In the genomic region with DNA sequence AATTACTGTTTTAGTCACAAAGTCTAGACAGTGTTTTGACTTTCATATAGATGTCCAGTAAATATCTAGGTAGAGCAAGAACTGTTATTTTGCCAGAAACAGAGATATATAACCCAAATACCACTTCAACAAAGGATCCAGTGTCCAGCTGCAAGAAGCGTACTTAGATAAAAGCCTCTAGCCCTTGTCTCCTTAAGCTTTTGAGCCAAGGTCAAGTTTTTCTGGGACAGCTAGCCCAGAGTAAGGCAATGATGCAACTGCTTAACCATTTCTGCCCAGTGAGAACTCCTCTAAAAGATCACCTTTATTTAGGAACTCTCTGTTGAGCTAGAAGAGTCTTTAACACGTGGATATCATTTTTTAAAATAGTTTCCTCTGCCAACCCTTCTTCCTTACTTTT, we compare ENCODE assay signal across 2 cellular contexts.
TF ChIP-seq lines count a peak whose summit lies in the region.

No MANE protein-coding gene starts in this region.

TF ChIP-seq in GM12878, 131 proteins besides CTCF, POLR2A, EP300 and RAD21:
- TF ChIP-seq, protein P1, sequence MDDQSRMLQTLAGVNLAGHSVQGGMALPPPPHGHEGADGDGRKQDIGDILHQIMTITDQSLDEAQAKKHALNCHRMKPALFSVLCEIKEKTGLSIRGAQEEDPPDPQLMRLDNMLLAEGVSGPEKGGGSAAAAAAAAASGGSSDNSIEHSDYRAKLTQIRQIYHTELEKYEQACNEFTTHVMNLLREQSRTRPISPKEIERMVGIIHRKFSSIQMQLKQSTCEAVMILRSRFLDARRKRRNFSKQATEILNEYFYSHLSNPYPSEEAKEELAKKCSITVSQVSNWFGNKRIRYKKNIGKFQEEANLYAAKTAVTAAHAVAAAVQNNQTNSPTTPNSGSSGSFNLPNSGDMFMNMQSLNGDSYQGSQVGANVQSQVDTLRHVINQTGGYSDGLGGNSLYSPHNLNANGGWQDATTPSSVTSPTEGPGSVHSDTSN (IDR thresholded peaks at IDR 0.05; ENCODE audit: insufficient replicate concordance, low read depth, low read length) = no peak
- TF ChIP-seq, protein P2, sequence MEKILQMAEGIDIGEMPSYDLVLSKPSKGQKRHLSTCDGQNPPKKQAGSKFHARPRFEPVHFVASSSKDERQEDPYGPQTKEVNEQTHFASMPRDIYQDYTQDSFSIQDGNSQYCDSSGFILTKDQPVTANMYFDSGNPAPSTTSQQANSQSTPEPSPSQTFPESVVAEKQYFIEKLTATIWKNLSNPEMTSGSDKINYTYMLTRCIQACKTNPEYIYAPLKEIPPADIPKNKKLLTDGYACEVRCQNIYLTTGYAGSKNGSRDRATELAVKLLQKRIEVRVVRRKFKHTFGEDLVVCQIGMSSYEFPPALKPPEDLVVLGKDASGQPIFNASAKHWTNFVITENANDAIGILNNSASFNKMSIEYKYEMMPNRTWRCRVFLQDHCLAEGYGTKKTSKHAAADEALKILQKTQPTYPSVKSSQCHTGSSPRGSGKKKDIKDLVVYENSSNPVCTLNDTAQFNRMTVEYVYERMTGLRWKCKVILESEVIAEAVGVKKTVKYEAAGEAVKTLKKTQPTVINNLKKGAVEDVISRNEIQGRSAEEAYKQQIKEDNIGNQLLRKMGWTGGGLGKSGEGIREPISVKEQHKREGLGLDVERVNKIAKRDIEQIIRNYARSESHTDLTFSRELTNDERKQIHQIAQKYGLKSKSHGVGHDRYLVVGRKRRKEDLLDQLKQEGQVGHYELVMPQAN (conservative IDR thresholded peaks at IDR 0.05) = no peak
- no peak for TF ChIP-seq RELA (IDR thresholded peaks at IDR 0.05; ENCODE audit: borderline replicate concordance, partially characterized antibody)
- no peak for TF ChIP-seq TAF1 (IDR thresholded peaks at IDR 0.05; ENCODE audit: borderline replicate concordance, low read depth, low read length)

TF ChIP-seq in GM23338, 12 proteins besides CTCF, POLR2A, EP300 and RAD21:
- TF ChIP-seq ZNF331 (CRISPR knock-in tag; IDR thresholded peaks at IDR 0.05; ENCODE audit: low read depth) (no peak), EZH2 (IDR thresholded peaks at IDR 0.05; ENCODE audit: low read depth, unreplicated experiment) (no peak), CREB1 (CRISPR knock-in tag; IDR thresholded peaks at IDR 0.05; ENCODE audit: low read depth) (no peak)
